ENCODE assay signal across 8 cellular contexts in the genomic region with DNA sequence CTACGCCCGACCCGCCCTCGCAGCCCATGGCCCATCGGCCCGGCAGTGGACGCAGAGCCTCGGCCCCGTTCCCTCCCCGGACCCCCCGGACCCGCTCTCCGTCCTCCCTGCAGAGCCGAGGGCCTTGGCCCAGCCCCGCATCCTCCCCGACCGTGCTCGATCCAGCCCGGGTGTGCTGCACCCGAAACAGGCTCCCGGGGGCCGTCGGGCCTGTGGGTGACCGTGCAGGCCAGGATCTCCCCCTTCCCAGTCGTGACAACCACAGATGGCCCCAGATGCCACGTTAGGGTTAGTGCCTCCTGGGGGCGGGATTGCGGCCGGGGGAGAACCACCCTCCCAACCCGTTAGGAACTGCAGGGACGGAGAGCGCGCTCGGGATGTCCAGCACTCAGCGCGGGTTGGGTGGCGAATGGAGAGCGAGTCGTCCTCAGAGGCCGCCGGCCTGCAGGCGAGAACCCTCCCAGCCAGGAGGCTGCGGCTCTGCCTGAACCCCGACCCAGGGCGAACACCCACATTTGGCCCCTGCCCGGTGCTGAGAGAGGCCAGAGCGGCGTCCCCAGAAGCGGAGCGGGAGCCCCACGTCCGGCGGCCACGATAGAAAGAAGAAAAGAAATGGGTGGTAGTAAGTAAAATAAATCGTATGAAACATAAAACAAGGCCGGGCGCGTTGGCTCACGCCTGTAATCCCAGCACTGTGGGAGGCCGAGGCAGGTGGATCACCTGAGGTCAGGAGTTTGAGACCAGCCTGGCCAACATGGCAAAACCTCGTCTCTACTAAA. TPM values are rescaled to one million over a fixed set of nuclear protein-coding genes. Genes with fewer than 3 reads are reported as not detected.
DNase-seq lines count a peak whose midpoint lies in the region; ATAC-seq, FAIRE-seq and TF ChIP-seq lines count a peak whose summit lies in the region.

No MANE protein-coding gene starts in this region.

- POLR2A ChIA-PET in IMR-90 (lab: Charles Lee; ENCODE audit: unreplicated experiment) = no interaction called here

- H2BK15ac ChIP-seq in IMR-90 (ENCODE audit: low read depth, low read length) = no peak overlapping the region

- DNase-seq in GM12865 (ENCODE audit: low read depth) (no peak), IMR-90 (peak; percentile 8), mammary epithelial cell (no peak), left kidney (ENCODE audit: low read depth, low spot score) (peak; percentile 64), HTR-8/SVneo (ENCODE audit: insufficient read length, low spot score) (no peak), NCI-H226 (no peak)

- H4K5ac ChIP-seq in IMR-90 (ENCODE audit: low read depth, low read length) = peak overlapping the region; percentile 88

- H3K23ac ChIP-seq in IMR-90 (ENCODE audit: low read depth, low read length) = peak overlapping the region; percentile 59

- TF ChIP-seq RAD21 in IMR-90 (IDR thresholded peaks at IDR 0.05; ENCODE audit: low read length) = no peak

- dilution Hi-C loops in IMR-90 (cut with HindIII; ENCODE audit: low sequenced_read_pairs, unreplicated experiment) (no loop called here), mammary epithelial cell (cut with HindIII; ENCODE audit: low sequenced_read_pairs) (no loop called here)

- H3K4ac ChIP-seq in IMR-90 (ENCODE audit: low read depth, low read length) = peak overlapping the region; percentile 86

- H2AK9ac ChIP-seq in IMR-90 (replicated peaks; ENCODE audit: low read depth, low read length, poor library complexity) = peak overlapping the region; percentile 97

- H3K9ac ChIP-seq in IMR-90 (ENCODE audit: low read depth, low read length) = peak overlapping the region; percentile 77
- no peak overlapping the region for H3K9ac ChIP-seq in mammary epithelial cell (ENCODE audit: insufficient read depth, low read length)
- peak overlapping the region; percentile 60 to 71 for H3K9ac ChIP-seq in stomach smooth muscle (ENCODE audit: low read length in 2 of 2)

- H2BK20ac ChIP-seq in IMR-90 (ENCODE audit: low read depth, low read length) = no peak overlapping the region

- no peak for TF ChIP-seq POLR2A in IMR-90 (IDR thresholded peaks at IDR 0.05; ENCODE audit: low read depth, low read length)

- no peaks in the 10 kb centered on the region for H3K79me2 ChIP-seq in mammary epithelial cell (ENCODE audit: insufficient read depth, low read length)

- H3K36me3 ChIP-seq in IMR-90 (ENCODE audit: control insufficient read depth, insufficient read depth, low read length) (no peaks in the 10 kb centered on the region), mammary epithelial cell (ENCODE audit: insufficient read depth, low read length) (no peaks in the 10 kb centered on the region), stomach smooth muscle (ENCODE audit: control insufficient read depth in 2 of 2, insufficient read depth in 2 of 2, low read length in 2 of 2) (no peaks in the 10 kb centered on the region)

- H3K27me3 ChIP-seq in IMR-90 (ENCODE audit: control insufficient read depth, insufficient read depth, low read length) = peaks cover 8% of the 10 kb centered on the region; the same call in 1 of the 2 replicates
- no peaks in the 10 kb centered on the region for H3K27me3 ChIP-seq in mammary epithelial cell (ENCODE audit: insufficient read depth, low read length)
- peaks cover 0 to 16% of the 10 kb centered on the region in 2 donors for H3K27me3 ChIP-seq in stomach smooth muscle (ENCODE audit: control insufficient read depth in 1 of 2, insufficient read depth in 2 of 2, low read length in 2 of 2)

- H3K9me1 ChIP-seq in IMR-90 (ENCODE audit: insufficient read depth, low read length) = peaks cover 4% of the 10 kb centered on the region; the same call in 1 of the 2 replicates

- H3K56ac ChIP-seq in IMR-90 (ENCODE audit: extremely low read depth, insufficient read depth, low read length) = no peak overlapping the region

- peak overlapping the region; percentile 96 for H3K14ac ChIP-seq in IMR-90 (replicated peaks; ENCODE audit: low read depth, low read length)

- H4K91ac ChIP-seq in IMR-90 (ENCODE audit: insufficient read depth, low read depth, low read length) = peak overlapping the region; percentile 75

- peak overlapping the region; percentile 57 for H2BK5ac ChIP-seq in IMR-90 (ENCODE audit: low read depth, low read length, poor library complexity, severe bottlenecking)

- peak overlapping the region; percentile 94 for H3K4me3 ChIP-seq in GM12865 (ENCODE audit: low read depth, low read length)
- peak overlapping the region; percentile 85 for H3K4me3 ChIP-seq in IMR-90 (ENCODE audit: insufficient read depth, low read depth, low read length)
- H3K4me3 ChIP-seq in mammary epithelial cell (replicated peaks in 1 of 3; ENCODE audit: insufficient read depth in 1 of 3, low read depth in 2 of 3, low read length in 3 of 3) = peak overlapping the region; percentile 80 to 96 (median 85)
- peak overlapping the region; percentile 63 to 83 for H3K4me3 ChIP-seq in stomach smooth muscle (ENCODE audit: low read length in 2 of 2)

- H3K4me1 ChIP-seq in IMR-90 (ENCODE audit: control insufficient read depth, insufficient read depth, low read length) = peaks cover 4% of the 10 kb centered on the region; the same call in 1 of the 2 replicates
- peaks cover 20% of the 10 kb centered on the region for H3K4me1 ChIP-seq in mammary epithelial cell (ENCODE audit: insufficient read depth, low read length)
- peaks cover 11% of the 10 kb centered on the region for H3K4me1 ChIP-seq in stomach smooth muscle (ENCODE audit: control insufficient read depth, insufficient read depth, low read length)

- intact Hi-C loops in IMR-90 (cut with micrococcal nuclease) = loop anchor here (10.0 kb wide), 1 partner anchor 145 kb away; a partner anchor contains a TSS
- intact Hi-C loops in mammary epithelial cell (cut with micrococcal nuclease) = no loop called here

- H4K8ac ChIP-seq in IMR-90 (ENCODE audit: low read depth in 2 of 2, low read length in 2 of 2) = peak overlapping the region; percentile 29 to 95; a peak in 3 of 4 replicates

- H3K79me1 ChIP-seq in IMR-90 (ENCODE audit: low read depth in 1 of 2, low read length in 2 of 2) = peaks cover 0 to 7% of the 10 kb centered on the region in 2 experiments; a peak in 1 of 4 replicates

- H3K9me3 ChIP-seq in IMR-90 (ENCODE audit: control insufficient read depth, insufficient read depth, low read length) (no peaks in the 10 kb centered on the region), mammary epithelial cell (replicated peaks; ENCODE audit: insufficient read depth, low read length) (peaks cover 3% of the 10 kb centered on the region), stomach smooth muscle (ENCODE audit: control insufficient read depth in 2 of 2, low read length in 2 of 2) (no peaks in the 10 kb centered on the region)

- no peak overlapping the region; the same call in 1 of the 2 replicates for H3K18ac ChIP-seq in IMR-90 (ENCODE audit: low read depth, low read length)

- 16% methylated on average over 14 of the region's 61 CpGs; no CpG with 5 or more reads in 1 of the 2 experiments for WGBS in IMR-90 (ENCODE audit: extremely low coverage in 2 of 2, insufficient read length in 1 of 2), 2 experiments
- WGBS in mammary epithelial cell (ENCODE audit: low coverage, missing lambda C conversion rate) = 15% methylated on average over 20 of the region's 61 CpGs

- no peak overlapping the region; the same call in 1 of the 2 replicates for H2BK120ac ChIP-seq in IMR-90 (ENCODE audit: low read depth, low read length)

- CTCF ChIA-PET in IMR-90 (lab: Yijun Ruan, JAX) (interaction anchor here (2.0 kb wide), 1 partner anchor 17 kb away, joined by 7 read pairs; no protein-coding TSS in a partner anchor), mammary epithelial cell (lab: Charles Lee; ENCODE audit: low non-redundant PET) (no interaction called here)

- peak overlapping the region; percentile 97 for H2AFZ ChIP-seq in IMR-90 (replicated peaks; ENCODE audit: low read length, poor library complexity)
- H2AFZ ChIP-seq in mammary epithelial cell (ENCODE audit: low read depth, low read length) = peak overlapping the region; percentile 94

- no peak for FAIRE-seq in HTR-8/SVneo (lab: Jason Lieb, UNC)

- ATAC-seq in IMR-90 (ENCODE audit: low read depth) (peak; percentile 53), HG02623 (IDR thresholded peaks at IDR 0.05; ENCODE audit: unreplicated experiment) (no peak)

- no peaks in the 10 kb centered on the region for H4K20me1 ChIP-seq in IMR-90 (ENCODE audit: insufficient read depth, low read length)
- H4K20me1 ChIP-seq in mammary epithelial cell (ENCODE audit: insufficient read depth, low read length) = no peaks in the 10 kb centered on the region

- H3K4me2 ChIP-seq in IMR-90 (ENCODE audit: low read depth, low read length) (peak overlapping the region; percentile 98), mammary epithelial cell (ENCODE audit: insufficient read depth, low read depth, low read length) (peak overlapping the region; percentile 99)

- H3K27ac ChIP-seq in IMR-90 (ENCODE audit: insufficient read depth, low read length) = peak overlapping the region; percentile 60
- H3K27ac ChIP-seq in mammary epithelial cell (ENCODE audit: insufficient read depth, low read depth, low read length) = peak overlapping the region; percentile 29
- H3K27ac ChIP-seq in stomach smooth muscle (ENCODE audit: low read length) = peak overlapping the region; percentile 80

- TF ChIP-seq CTCF in GM12865 (IDR thresholded peaks at IDR 0.05; ENCODE audit: insufficient read depth, low read depth, low read length, missing control alignments) = no peak
- TF ChIP-seq CTCF in IMR-90 (conservative IDR thresholded peaks at IDR 0.05; ENCODE audit: low read depth, low read length) = no peak
- TF ChIP-seq CTCF in mammary epithelial cell (conservative IDR thresholded peaks at IDR 0.05 in 1 of 2, IDR thresholded peaks at IDR 0.05 in 1 of 2; ENCODE audit: extremely low read depth in 1 of 2, insufficient read depth in 1 of 2, low read depth in 1 of 2, low read length in 2 of 2) = peak in 1 of 2 donors; percentile 29

- BruUV-seq in IMR-90 (replicated peaks; lab: Mats Ljungman, UMichigan) (no TSS peak), mammary epithelial cell (replicated peaks; lab: Mats Ljungman, UMichigan) (no TSS peak)

- in situ Hi-C loops in IMR-90 (cut with MboI; ENCODE audit: low sequenced_read_pairs) = no loop called here
- in situ Hi-C loops in mammary epithelial cell (cut with MboI; ENCODE audit: low sequenced_read_pairs in 2 of 2) = no loop called here

- peak overlapping the region; percentile 73 for H2AK5ac ChIP-seq in IMR-90 (ENCODE audit: low read depth, low read length)

RNA-seq across cellular contexts. Expression of a gene that starts 6.7 kb away (rescaled TPM):
- total RNA-seq in IMR-90 (2012; rRNA removed) (not detected in 2 replicates), mammary epithelial cell (under 1 TPM in 1 of 2 donors, not detected in 1; 0.33 TPM)
- polyA plus RNA-seq in IMR-90 (2012; rRNA removed) (0.24 and 0.26 TPM in 2 replicates), mammary epithelial cell (0.02 TPM)
- 0.35 TPM in 1 of 2 replicates, not detected in the other for polyA plus RNA-seq in IMR-90 (2012; cell fraction: cytosol; rRNA removed)
- 1.1 and 2.5 TPM in 2 replicates for polyA plus RNA-seq in IMR-90 (2012; cell fraction: nucleus; rRNA removed; ENCODE audit: low replicate concordance)
- not detected for polyA minus RNA-seq in mammary epithelial cell

RNA-seq across cellular contexts. Expression of a gene that starts 17.7 kb away (rescaled TPM):
- total RNA-seq in IMR-90 (2012; rRNA removed) = 2.7 and 4.2 TPM in 2 replicates
- 6.3 and 13.9 TPM in 2 replicates for polyA plus RNA-seq in IMR-90 (2012; rRNA removed)
- 13.7 and 31.3 TPM in 2 replicates for polyA plus RNA-seq in IMR-90 (2012; cell fraction: cytosol; rRNA removed)
- 5.7 and 24.7 TPM in 2 replicates for polyA plus RNA-seq in IMR-90 (2012; cell fraction: nucleus; rRNA removed; ENCODE audit: low replicate concordance)
- total RNA-seq in mammary epithelial cell = 10 to 100 TPM; 15.2 to 29.2 TPM
- polyA plus RNA-seq in mammary epithelial cell = 4.2 TPM
- polyA minus RNA-seq in mammary epithelial cell = 1.4 TPM

RNA-seq across cellular contexts. Expression of a gene that starts 28.8 kb away (rescaled TPM):
- under 0.01 TPM in 1 of 2 replicates, not detected in the other for total RNA-seq in IMR-90 (2012; rRNA removed)
- 0.68 and 0.72 TPM in 2 replicates for polyA plus RNA-seq in IMR-90 (2012; rRNA removed)
- polyA plus RNA-seq in IMR-90 (2012; cell fraction: cytosol; rRNA removed) = 0.14 and 0.65 TPM in 2 replicates
- 5.9 and 6.9 TPM in 2 replicates for polyA plus RNA-seq in IMR-90 (2012; cell fraction: nucleus; rRNA removed; ENCODE audit: low replicate concordance)
- 1 to 10 TPM in 1 of 2 donors, under 1 TPM in 1; 0.68 to 1.3 TPM for total RNA-seq in mammary epithelial cell
- 0.10 TPM for polyA plus RNA-seq in mammary epithelial cell
- not detected for polyA minus RNA-seq in mammary epithelial cell

RNA-seq across cellular contexts. Expression of a gene that starts 42.0 kb away (rescaled TPM):
- total RNA-seq in IMR-90 (2012; rRNA removed) = 35.7 and 39.2 TPM in 2 replicates
- 68.9 and 80.8 TPM in 2 replicates for polyA plus RNA-seq in IMR-90 (2012; rRNA removed)
- polyA plus RNA-seq in IMR-90 (2012; cell fraction: cytosol; rRNA removed) = 94.6 and 103 TPM in 2 replicates
- polyA plus RNA-seq in IMR-90 (2012; cell fraction: nucleus; rRNA removed; ENCODE audit: low replicate concordance) = 46.7 and 97.7 TPM in 2 replicates
- total RNA-seq in mammary epithelial cell = 10 to 100 TPM; 52.8 to 68.5 TPM
- 50.3 TPM for polyA plus RNA-seq in mammary epithelial cell
- 24.4 TPM for polyA minus RNA-seq in mammary epithelial cell

RNA-seq across cellular contexts. Expression of a gene that starts 54.2 kb away (rescaled TPM):
- not detected in 2 replicates for total RNA-seq in IMR-90 (2012; rRNA removed)
- 0.11 and 0.24 TPM in 2 replicates for polyA plus RNA-seq in IMR-90 (2012; rRNA removed)
- polyA plus RNA-seq in IMR-90 (2012; cell fraction: cytosol; rRNA removed) = 0.23 and 0.81 TPM in 2 replicates
- polyA plus RNA-seq in IMR-90 (2012; cell fraction: nucleus; rRNA removed; ENCODE audit: low replicate concordance) = 0.11 and 0.50 TPM in 2 replicates
- not detected for total RNA-seq in mammary epithelial cell
- polyA plus RNA-seq in mammary epithelial cell = not detected
- polyA minus RNA-seq in mammary epithelial cell = not detected

Comparison
In these comparisons a context has a peak if more than half of its experiments do, and no peak if none do; other contexts are left out.
1. DNase-seq: peak in IMR-90 (single experiment) and left kidney (single experiment); none in GM12865 (single experiment), mammary epithelial cell (single experiment), HTR-8/SVneo (single experiment) and NCI-H226 (single experiment).
2. H3K27ac ChIP-seq: peak in every context shown above with its lines; median percentile 80 in stomach smooth muscle; 60 in IMR-90; 29 in mammary epithelial cell.
3. Peak in every context shown above with its lines, with median percentiles within 50 percentile points of each other: H3K4me3 ChIP-seq.